In genomic region chr10:71143170-71143569, GRCh38 we compare ENCODE assay signal across 15 cellular contexts.
DNase-seq lines count a peak whose midpoint lies in the region; ATAC-seq and TF ChIP-seq lines count a peak whose summit lies in the region.
"Had no signal": no experiment of that assay in that cellular context is flagged by ENCODE, and none has a peak within 500 bp of the region (broad histone marks: within the 10 kb centered on the region; RNA-seq: fewer than 3 reads in every experiment).

No MANE protein-coding gene starts in this region.

- no peak overlapping the region for H3K4me3 ChIP-seq in HEK293 (ENCODE audit: low read depth, low read length)
- H3K4me3 ChIP-seq in thoracic aorta: no peak overlapping the region
- H3K4me3 ChIP-seq: A549, GM23248 had no signal

- ATAC-seq in left cardiac atrium (peak; percentile 66 to 79), thoracic aorta (ENCODE audit: insufficient number of reproducible peaks, low FRiP score, low read depth) (no peak)
- ATAC-seq: A549; CD8-positive, alpha-beta T cell; HCT116 had no signal

- intact Hi-C loops in left cardiac atrium (cut with DNase I): no loop called here

- no peaks in the 10 kb centered on the region for H3K27me3 ChIP-seq in thoracic aorta (replicated peaks; ENCODE audit: insufficient read depth)

- CTCF ChIA-PET in HEK293 (lab: Yijun Ruan, JAX): interaction anchor here (0.6 kb wide), 1 partner anchor 42 kb away, joined by 4 read pairs; no protein-coding TSS in a partner anchor

- DNase-seq in cerebellar cortex (ENCODE audit: low spot score) (peak; percentile 24), left cardiac atrium (peak; percentile 33), thoracic aorta (ENCODE audit: low spot score) (no peak), UCSD-AML1 (lab: John Stamatoyannopoulos, UW; ENCODE audit: unreplicated experiment) (no peak), NCI-H1930 (lab: John Stamatoyannopoulos, UW) (no peak), SHP77 (lab: John Stamatoyannopoulos, UW) (no peak)
- DNase-seq: CD8-positive, alpha-beta T cell; COR-L47; DND-41; GF-D8; GM23248 had no signal

- POLR2A ChIA-PET in HEK293 (lab: Yijun Ruan, JAX): no interaction called here

- TF ChIP-seq CTCF in HEK293 (tag by site-specific recombination; IDR thresholded peaks at IDR 0.05) (no peak), thoracic aorta (IDR thresholded peaks at IDR 0.05) (no peak)

- H3K9me3 ChIP-seq in HEK293 (ENCODE audit: control insufficient read depth, insufficient read depth, low read depth, low read length) (no peaks in the 10 kb centered on the region), thoracic aorta (no peaks in the 10 kb centered on the region)
- H3K9me3 ChIP-seq: A549 had no signal

- no peaks in the 10 kb centered on the region for H3K36me3 ChIP-seq in HEK293 (ENCODE audit: control insufficient read depth in 2 of 2, insufficient read depth in 1 of 2, low read length in 2 of 2)
- H3K36me3 ChIP-seq in thoracic aorta: no peaks in the 10 kb centered on the region

- H3K4me1 ChIP-seq in HEK293 (ENCODE audit: control insufficient read depth, insufficient read depth, low read length) (no peaks in the 10 kb centered on the region), thoracic aorta (ENCODE audit: control insufficient read depth in 1 of 2, low read depth in 2 of 2) (peaks cover 4 to 22% of the 10 kb centered on the region in 2 donors)
- H3K4me1 ChIP-seq: A549 had no signal

- H3K27ac ChIP-seq in HEK293 (ENCODE audit: extremely low read depth, low read depth, low read length) (no peak overlapping the region), thoracic aorta (peak overlapping the region; percentile 42 to 60)
- H3K27ac ChIP-seq: A549, GM23248, HL-60 had no signal

TF ChIP-seq in HEK293, 187 proteins besides CTCF, POLR2A, EP300 and RAD21:
- TF ChIP-seq ZNF555 (tag by site-specific recombination; conservative IDR thresholded peaks at IDR 0.05) (no peak), SCRT2 (tag by site-specific recombination; IDR thresholded peaks at IDR 0.05) (0 out of 2 replicates have a peak, but pooled peaks have one; percentile 31)

Comparison
In these comparisons a context has a peak if more than half of its experiments do, and no peak if none do; other contexts are left out.
1. DNase-seq: peak in cerebellar cortex (single experiment) and left cardiac atrium (single experiment); none in thoracic aorta (single experiment), UCSD-AML1 (single experiment), NCI-H1930 (0 of 2) and SHP77 (0 of 2).